In genomic region chr19:48933382-48933932, GRCh38 we compare ENCODE assay signal across 1 cellular context.
TF ChIP-seq lines count a peak whose summit lies in the region.

DHDH (plus strand) TSS chr19:48933699; CDS start chr19:48933722, 23 bp downstream.

TF ChIP-seq in H1, 55 proteins besides CTCF, POLR2A, EP300 and RAD21 (continued from another document):
- TF ChIP-seq USF2 (IDR thresholded peaks at IDR 0.05; ENCODE audit: low read length): no peak
- no peak for TF ChIP-seq NANOG (IDR thresholded peaks at IDR 0.05; ENCODE audit: insufficient read depth, low read depth, low read length, poor library complexity, severe bottlenecking)
- TF ChIP-seq JUND (IDR thresholded peaks at IDR 0.05; ENCODE audit: low read length): no peak
- TF ChIP-seq HDAC2 (IDR thresholded peaks at IDR 0.05; ENCODE audit: borderline replicate concordance in 1 of 2, low read depth in 2 of 2, low read length in 2 of 2): no peak
- no peak for TF ChIP-seq TEAD4 (IDR thresholded peaks at IDR 0.05; ENCODE audit: low read depth, low read length)
- TF ChIP-seq, protein P1, sequence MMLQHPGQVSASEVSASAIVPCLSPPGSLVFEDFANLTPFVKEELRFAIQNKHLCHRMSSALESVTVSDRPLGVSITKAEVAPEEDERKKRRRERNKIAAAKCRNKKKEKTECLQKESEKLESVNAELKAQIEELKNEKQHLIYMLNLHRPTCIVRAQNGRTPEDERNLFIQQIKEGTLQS (IDR thresholded peaks at IDR 0.05; ENCODE audit: insufficient read depth, low read depth, low read length): no peak
- no peak for TF ChIP-seq CEBPB (IDR thresholded peaks at IDR 0.05; ENCODE audit: low read depth, low read length)
- TF ChIP-seq KDM4A (IDR thresholded peaks at IDR 0.05; ENCODE audit: low read depth, low read length, severe bottlenecking): peak; percentile 60
- TF ChIP-seq ASH2L (IDR thresholded peaks at IDR 0.05; ENCODE audit: low read length): peak; percentile 70
- TF ChIP-seq RNF2 (IDR thresholded peaks at IDR 0.05; ENCODE audit: borderline replicate concordance, low read depth, low read length, missing control alignments, poor library complexity, severe bottlenecking): no peak
- TF ChIP-seq CBX8 (IDR thresholded peaks at IDR 0.05; ENCODE audit: borderline replicate concordance, low read depth, low read length): no peak
- no peak for TF ChIP-seq TAF7 (optimal IDR thresholded peaks at IDR 0.05; ENCODE audit: borderline replicate concordance, low read depth, low read length)
- peak; percentile 63 for TF ChIP-seq SP1 (IDR thresholded peaks at IDR 0.05; ENCODE audit: low read depth, low read length)
- peak; percentile 42; the same call in 1 of the 2 replicates for TF ChIP-seq PHF8 (conservative IDR thresholded peaks at IDR 0.05; ENCODE audit: low read depth, low read length)
- no peak for TF ChIP-seq RBBP5 (IDR thresholded peaks at IDR 0.05; ENCODE audit: borderline replicate concordance, low read depth, low read length)
- no peak for TF ChIP-seq CHD7 (IDR thresholded peaks at IDR 0.05; ENCODE audit: insufficient replicate concordance, low read length)
- TF ChIP-seq E2F6 (IDR thresholded peaks at IDR 0.05): peak; percentile 75
